ENCODE assay signal across 13 cellular contexts in genomic region chr4:152807294-152807829, GRCh38. TPM values are rescaled to one million over a fixed set of nuclear protein-coding genes. Genes with fewer than 3 reads are reported as not detected.
DNase-seq lines count a peak whose midpoint lies in the region; ATAC-seq and TF ChIP-seq lines count a peak whose summit lies in the region.
"Had no signal": no experiment of that assay in that cellular context is flagged by ENCODE, and none has a peak within 500 bp of the region (broad histone marks: within the 10 kb centered on the region; RNA-seq: fewer than 3 reads in every experiment).

No MANE protein-coding gene starts in this region.

- H3K27ac Mint-ChIP-seq in CD4-positive, alpha-beta T cell, result no peak overlapping the region

- H3F3A ChIP-seq in SU-DHL-6 (ENCODE audit: insufficient read depth), result peaks cover 6% of the 10 kb centered on the region; the same call in 1 of the 2 replicates

- H2AFZ ChIP-seq in SU-DHL-6 (ENCODE audit: low read depth, low read length, severe bottlenecking), result no peak overlapping the region

- H3K36me3 ChIP-seq in SU-DHL-6 (ENCODE audit: low read length), result no peaks in the 10 kb centered on the region
- H3K36me3 ChIP-seq: cardiac muscle cell had no signal

- no peaks in the 10 kb centered on the region for H3K9me3 ChIP-seq in CD4-positive, alpha-beta T cell (ENCODE audit: control insufficient read depth, low read length)
- no peaks in the 10 kb centered on the region for H3K9me3 ChIP-seq in SU-DHL-6 (ENCODE audit: insufficient read depth, low read length)

- H3K4me3 Mint-ChIP-seq in CD4-positive, alpha-beta T cell, result no peak overlapping the region

- no peak for TF ChIP-seq CTCF in CD4-positive, alpha-beta T cell (IDR thresholded peaks at IDR 0.05)
- TF ChIP-seq CTCF in SU-DHL-6 (IDR thresholded peaks at IDR 0.05; ENCODE audit: insufficient read depth, low read length, poor library complexity, severe bottlenecking) (no peak), fibroblast of mammary gland (conservative IDR thresholded peaks at IDR 0.05; ENCODE audit: control insufficient read depth, insufficient read depth, low read depth, low read length) (no peak)

- CTCF ChIA-PET in CD4-positive, alpha-beta T cell (lab: Charles Lee), result interaction anchor here (0.6 kb wide), 1 partner anchor 467 kb away, joined by 4 read pairs; no protein-coding TSS in a partner anchor

- no peak for DNase-seq in CD4-positive, alpha-beta T cell
- peak; percentile 71 for DNase-seq in HCEC 1CT
- peak; percentile 75 for DNase-seq in fibroblast of mammary gland (ENCODE audit: low read depth)
- DNase-seq in effector CD4-positive, alpha-beta T cell, result no peak
- DNase-seq in NCI-H146 treated with DMSO at 0.1 percent for 48 hours (lab: John Stamatoyannopoulos, UW; ENCODE audit: unreplicated experiment), result no peak
- DNase-seq: glutamatergic neuron, NCI-H187 treated with DMSO at 0.1 percent for 48 hours, RPMI8226 had no signal

- no peak overlapping the region for H3K4me3 ChIP-seq in SU-DHL-6 (ENCODE audit: insufficient read depth, low read length, poor library complexity, severe bottlenecking)
- H3K4me3 ChIP-seq in fibroblast of mammary gland (ENCODE audit: control insufficient read depth, low read depth, low read length), result no peak overlapping the region
- H3K4me3 ChIP-seq: cardiac muscle cell had no signal

- no peak overlapping the region for H3K9ac ChIP-seq in SU-DHL-6 (ENCODE audit: low read length)

- peaks cover 26% of the 10 kb centered on the region for H3K4me1 Mint-ChIP-seq in CD4-positive, alpha-beta T cell (ENCODE audit: low read depth)

- no peaks in the 10 kb centered on the region for H3K27me3 Mint-ChIP-seq in CD4-positive, alpha-beta T cell

- ATAC-seq in CD4-positive, alpha-beta T cell (ENCODE audit: poor library complexity), result peak; percentile 34
- no peak for ATAC-seq in HG02884 (IDR thresholded peaks at IDR 0.05; ENCODE audit: unreplicated experiment)
- no peak for ATAC-seq in GM18505 (IDR thresholded peaks at IDR 0.05; ENCODE audit: unreplicated experiment)
- ATAC-seq: sciatic nerve had no signal

- no peak for TF ChIP-seq POLR2A in GM18505 (IDR thresholded peaks at IDR 0.05; ENCODE audit: borderline replicate concordance, extremely low read depth, insufficient read depth, insufficient read length)

- H3K9me3 Mint-ChIP-seq in CD4-positive, alpha-beta T cell, result peaks cover 9% of the 10 kb centered on the region

- peak overlapping the region; percentile 30 for H3K4me2 ChIP-seq in SU-DHL-6 (ENCODE audit: low read depth, low read length, poor library complexity, severe bottlenecking)

- POLR2A ChIA-PET in CD4-positive, alpha-beta T cell (lab: Charles Lee), result no interaction called here

- 0 out of 2 replicates have a peak, but pooled peaks cover 9% of the 10 kb centered on the region for H4K20me1 ChIP-seq in SU-DHL-6 (ENCODE audit: low read depth, low read length)

- H3K79me2 ChIP-seq in SU-DHL-6 (ENCODE audit: insufficient read depth, low read length), result 0 out of 2 replicates have a peak, but pooled peaks cover 11% of the 10 kb centered on the region

- no peaks in the 10 kb centered on the region for H3K27me3 ChIP-seq in CD4-positive, alpha-beta T cell (ENCODE audit: control insufficient read depth, insufficient read depth, low read length)
- no peaks in the 10 kb centered on the region for H3K27me3 ChIP-seq in SU-DHL-6 (ENCODE audit: low read length)
- H3K27me3 ChIP-seq: cardiac muscle cell had no signal

- H3K27ac ChIP-seq in CD4-positive, alpha-beta T cell (ENCODE audit: low read depth, low read length), result no peak overlapping the region
- no peak overlapping the region for H3K27ac ChIP-seq in SU-DHL-6 (ENCODE audit: low read depth, low read length)
- H3K27ac ChIP-seq: cardiac muscle cell had no signal

- H3K9me2 ChIP-seq in SU-DHL-6 (replicated peaks; ENCODE audit: insufficient read depth, low read length), result no peaks in the 10 kb centered on the region

- intact Hi-C loops in CD4-positive, alpha-beta T cell (cut with DNase I, micrococcal nuclease), result no loop called here

- H3K36me3 Mint-ChIP-seq in CD4-positive, alpha-beta T cell (ENCODE audit: low read depth), result peaks cover 45% of the 10 kb centered on the region

RNA-seq across cellular contexts. Expression of gene ARFIP1, which starts 27.6 kb away (rescaled TPM):
- 1 to 10 TPM; 2.6 to 3.0 TPM for total RNA-seq in CD4-positive, alpha-beta T cell

RNA-seq across cellular contexts. Expression of gene TIGD4, which starts 27.8 kb away (rescaled TPM):
- under 1 TPM in 1 of 2 experiments, not detected in 1; 0.22 TPM for total RNA-seq in CD4-positive, alpha-beta T cell

Comparison
In these comparisons a context has a peak if more than half of its experiments do, and no peak if none do; other contexts are left out.
1. DNase-seq: peak in HCEC 1CT (single experiment) and fibroblast of mammary gland (single experiment); none in CD4-positive, alpha-beta T cell (0 of 10), effector CD4-positive, alpha-beta T cell (single experiment) and NCI-H146 treated with DMSO at 0.1 percent for 48 hours (single experiment).